In genomic region chr2:54559593-54560145, GRCh38 we compare ENCODE assay signal across 8 cellular contexts.
DNase-seq lines count a peak whose midpoint lies in the region; ATAC-seq and TF ChIP-seq lines count a peak whose summit lies in the region.

No MANE protein-coding gene starts in this region.

- 14% methylated on average over 9 of the region's 9 CpGs for WGBS in right cardiac atrium

- H3K4me3 ChIP-seq in MM.1S (ENCODE audit: low read length) (peak overlapping the region; percentile 86), right cardiac atrium (ENCODE audit: low read length) (peak overlapping the region; percentile 48), rectal smooth muscle tissue (ENCODE audit: low read length) (peak overlapping the region; percentile 85)

- H3F3A ChIP-seq in MM.1S (ENCODE audit: insufficient read depth, low read length), result peaks cover 47% of the 10 kb centered on the region

- no peak for TF ChIP-seq CTCF in MM.1S (IDR thresholded peaks at IDR 0.05; ENCODE audit: low read length)

- no peaks in the 10 kb centered on the region for H3K36me3 ChIP-seq in MM.1S (replicated peaks; ENCODE audit: insufficient read depth, low read length)
- no peaks in the 10 kb centered on the region for H3K36me3 ChIP-seq in rectal smooth muscle tissue (ENCODE audit: control insufficient read depth, insufficient read depth, low read length)

- no peaks in the 10 kb centered on the region for H3K9me3 ChIP-seq in MM.1S (replicated peaks; ENCODE audit: insufficient read depth, low read length)
- H3K9me3 ChIP-seq in right cardiac atrium (ENCODE audit: control insufficient read depth, low read length), result no peaks in the 10 kb centered on the region

- H3K27me3 ChIP-seq in MM.1S (replicated peaks; ENCODE audit: insufficient read depth, low read length) (no peaks in the 10 kb centered on the region), right cardiac atrium (ENCODE audit: control insufficient read depth, insufficient read depth) (no peaks in the 10 kb centered on the region), rectal smooth muscle tissue (ENCODE audit: control insufficient read depth, insufficient read depth, low read length) (no peaks in the 10 kb centered on the region)

- intact Hi-C loops in right cardiac atrium (cut with DNase I), result no loop called here

- peak overlapping the region; percentile 85 for H3K4me2 ChIP-seq in MM.1S (ENCODE audit: low read depth, low read length)

- DNase-seq in DMS 273 (lab: John Stamatoyannopoulos, UW; ENCODE audit: unreplicated experiment) (peak; percentile 32), DMS 273 treated with DMSO at 0.1 percent for 48 hours (lab: John Stamatoyannopoulos, UW) (no peak), MM.1S (peak; percentile 24), amniotic epithelial cell (ENCODE audit: low read depth) (peak; percentile 79), right cardiac atrium (peak in 2 of 3 donors; percentile 39 to 60)

- H4K20me1 ChIP-seq in MM.1S (ENCODE audit: insufficient read depth, low read length), result no peaks in the 10 kb centered on the region

- no peak overlapping the region for H2AFZ ChIP-seq in MM.1S (ENCODE audit: low read length)

- peak overlapping the region; percentile 84 for H3K9ac ChIP-seq in MM.1S (ENCODE audit: low read length)
- peak overlapping the region; percentile 19 for H3K9ac ChIP-seq in rectal smooth muscle tissue (ENCODE audit: low read length)

- H3K27ac ChIP-seq in MM.1S (ENCODE audit: low read length) (peak overlapping the region; percentile 77), right cardiac atrium (ENCODE audit: low read length) (peak overlapping the region; percentile 92), rectal smooth muscle tissue (ENCODE audit: low read depth, low read length) (peak overlapping the region; percentile 46)

- H3K4me1 ChIP-seq in MM.1S (ENCODE audit: low read length), result peaks cover 29% of the 10 kb centered on the region
- H3K4me1 ChIP-seq in right cardiac atrium (ENCODE audit: control insufficient read depth, insufficient read depth, low read length), result peaks cover 29% of the 10 kb centered on the region
- no peaks in the 10 kb centered on the region for H3K4me1 ChIP-seq in rectal smooth muscle tissue (ENCODE audit: control insufficient read depth, insufficient read depth, low read length)

- H3K9me2 ChIP-seq in MM.1S (replicated peaks; ENCODE audit: insufficient read depth, low read length), result no peaks in the 10 kb centered on the region

- peaks cover 83% of the 10 kb centered on the region for H3K79me2 ChIP-seq in MM.1S (ENCODE audit: low read length)

- ATAC-seq in right cardiac atrium, result peak; percentile 69 to 81
- no peak for ATAC-seq in HG02763 (IDR thresholded peaks at IDR 0.05; ENCODE audit: unreplicated experiment)
- ATAC-seq in GM18873 (IDR thresholded peaks at IDR 0.05; ENCODE audit: low FRiP score, unreplicated experiment), result no peak

Comparison
In these comparisons a context has a peak if more than half of its experiments do, and no peak if none do; other contexts are left out.
1. ATAC-seq: peak in right cardiac atrium (2 of 2); none in HG02763 (single experiment) and GM18873 (single experiment).
2. Peak in every context shown above with its lines, with median percentiles within 50 percentile points of each other: H3K27ac ChIP-seq and H3K4me3 ChIP-seq.